In genomic region chr1:21437341-21437640, GRCh38 we compare ENCODE assay signal across 13 cellular contexts. TPM values are rescaled to one million over a fixed set of nuclear protein-coding genes. Genes with fewer than 3 reads are reported as not detected.
DNase-seq lines count a peak whose midpoint lies in the region; ATAC-seq, FAIRE-seq and TF ChIP-seq lines count a peak whose summit lies in the region.
"Had no signal": no experiment of that assay in that cellular context is flagged by ENCODE, and none has a peak within 500 bp of the region (broad histone marks: within the 10 kb centered on the region; RNA-seq: fewer than 3 reads in every experiment).

No MANE protein-coding gene starts in this region.

- peaks cover 6% of the 10 kb centered on the region for H3K36me3 Mint-ChIP-seq in MCF 10A (ENCODE audit: insufficient read depth, unreplicated experiment)
- no peaks in the 10 kb centered on the region for H3K36me3 Mint-ChIP-seq in activated naive CD8-positive, alpha-beta T cell treated with anti-CD3 and anti-CD28 coated beads, Interleukin-2, amount 10 ng/mL, durations not matched to agents 7 days and 5 days
- H3K36me3 Mint-ChIP-seq in stimulated activated effector memory CD8-positive, alpha-beta T cell treated with anti-CD3 and anti-CD28 coated beads, Interleukin-12 subunit alpha, Interleukin-12 subunit beta, amount 100 ng/mL, for 72 hours = no peaks in the 10 kb centered on the region

- no peaks in the 10 kb centered on the region for H3K9me3 ChIP-seq in breast epithelium
- H3K9me3 ChIP-seq in keratinocyte (ENCODE audit: control insufficient read depth, low read depth, low read length) = no peaks in the 10 kb centered on the region

- H3K27me3 ChIP-seq in breast epithelium (no peaks in the 10 kb centered on the region), keratinocyte (ENCODE audit: control insufficient read depth, extremely low read depth, insufficient read depth, low read length) (no peaks in the 10 kb centered on the region)

- intact Hi-C loops in breast epithelium (cut with DNase I; ENCODE audit: low total_unique reads) (no loop called here), MCF 10A (cut with micrococcal nuclease) (no loop called here)

- dilution Hi-C loops in keratinocyte (cut with MboI; ENCODE audit: extremely low pct_ligation_motif_present, low sequenced_read_pairs) = no loop called here

- no peak overlapping the region for H3K27ac Mint-ChIP-seq in MCF 10A (ENCODE audit: low read depth, unreplicated experiment)
- no peak overlapping the region for H3K27ac Mint-ChIP-seq in activated naive CD8-positive, alpha-beta T cell treated with anti-CD3 and anti-CD28 coated beads, Interleukin-2, amount 10 ng/mL, durations not matched to agents 7 days and 5 days
- no peak overlapping the region for H3K27ac Mint-ChIP-seq in stimulated activated effector memory CD8-positive, alpha-beta T cell treated with anti-CD3 and anti-CD28 coated beads, Interleukin-12 subunit alpha, Interleukin-12 subunit beta, amount 100 ng/mL, for 72 hours

- POLR2A ChIA-PET in MCF 10A (lab: Yijun Ruan, JAX) = no interaction called here
- POLR2A ChIA-PET in activated naive CD8-positive, alpha-beta T cell treated with anti-CD3 and anti-CD28 coated beads, Interleukin-2, amount 10 ng/mL, durations not matched to agents 7 days and 5 days (lab: Charles Lee) = no interaction called here

- no peak for ATAC-seq in activated naive CD8-positive, alpha-beta T cell treated with anti-CD3 and anti-CD28 coated beads, Interleukin-2, amount 10 ng/mL, durations not matched to agents 7 days and 5 days (ENCODE audit: low read depth)
- no peak for ATAC-seq in stimulated activated effector memory CD8-positive, alpha-beta T cell treated with anti-CD3 and anti-CD28 coated beads, Interleukin-12 subunit alpha, Interleukin-12 subunit beta, amount 100 ng/mL, for 72 hours
- no peak for ATAC-seq in GM21529 (IDR thresholded peaks at IDR 0.05; ENCODE audit: unreplicated experiment)

- H3K79me2 ChIP-seq in keratinocyte (ENCODE audit: control insufficient read depth, insufficient read depth, low read length) = peaks cover 7% of the 10 kb centered on the region

- H3K9me1 ChIP-seq in keratinocyte (ENCODE audit: control insufficient read depth, extremely low read depth, insufficient read depth, low read length) = no peaks in the 10 kb centered on the region

- in situ Hi-C loops in KBM-7 (cut with MboI; ENCODE audit: low pct_unique_long_range_greater_than_20kb, low sequenced_read_pairs) = no loop called here

- no peak overlapping the region for H3K4me3 Mint-ChIP-seq in MCF 10A (ENCODE audit: unreplicated experiment)
- H3K4me3 Mint-ChIP-seq in activated naive CD8-positive, alpha-beta T cell treated with anti-CD3 and anti-CD28 coated beads, Interleukin-2, amount 10 ng/mL, durations not matched to agents 7 days and 5 days = peak overlapping the region; percentile 28
- H3K4me3 Mint-ChIP-seq in stimulated activated effector memory CD8-positive, alpha-beta T cell treated with anti-CD3 and anti-CD28 coated beads, Interleukin-12 subunit alpha, Interleukin-12 subunit beta, amount 100 ng/mL, for 72 hours = peak overlapping the region; percentile 33

- no peak overlapping the region for H3K4me2 ChIP-seq in keratinocyte (ENCODE audit: control insufficient read depth, extremely low read depth, insufficient read depth, low read depth, low read length)
- H3K4me2 ChIP-seq: KMS-11 had no signal

- H4K20me1 ChIP-seq in keratinocyte (ENCODE audit: control insufficient read depth, extremely low read depth, insufficient read depth, low read length) = no peaks in the 10 kb centered on the region

- no peaks in the 10 kb centered on the region for H3K27me3 Mint-ChIP-seq in MCF 10A (ENCODE audit: insufficient read depth, unreplicated experiment)
- H3K27me3 Mint-ChIP-seq in activated naive CD8-positive, alpha-beta T cell treated with anti-CD3 and anti-CD28 coated beads, Interleukin-2, amount 10 ng/mL, durations not matched to agents 7 days and 5 days = peaks cover 45% of the 10 kb centered on the region

- peak overlapping the region in 2 of 3 donors; percentile 48 to 64 for H3K4me3 ChIP-seq in breast epithelium
- peak overlapping the region in 1 of 3 experiments; percentile 32 for H3K4me3 ChIP-seq in keratinocyte (ENCODE audit: control insufficient read depth in 2 of 3, extremely low read depth in 1 of 3, insufficient read depth in 2 of 3, low read depth in 1 of 3, low read length in 3 of 3)

- H3K9ac ChIP-seq in keratinocyte (ENCODE audit: control insufficient read depth, extremely low read depth, insufficient read depth, low read length) = peak overlapping the region; percentile 22
- H3K9ac ChIP-seq: KMS-11 had no signal

- H3K36me3 ChIP-seq in breast epithelium (no peaks in the 10 kb centered on the region), keratinocyte (ENCODE audit: control insufficient read depth in 2 of 2, extremely low read depth in 1 of 2, insufficient read depth in 2 of 2, low read length in 2 of 2) (no peaks in the 10 kb centered on the region)

- BruUV-seq in MCF 10A (replicated peaks; lab: Mats Ljungman, UMichigan) = no TSS peak

- H3K4me1 ChIP-seq in breast epithelium (no peaks in the 10 kb centered on the region), keratinocyte (ENCODE audit: control insufficient read depth, extremely low read depth, insufficient read depth, low read length) (peaks cover 2% of the 10 kb centered on the region)

- CTCF ChIA-PET in MCF 10A (lab: Yijun Ruan, JAX) = no interaction called here

- TF ChIP-seq CTCF in breast epithelium (IDR thresholded peaks at IDR 0.05) (no peak), MCF 10A (IDR thresholded peaks at IDR 0.05; ENCODE audit: unreplicated experiment) (no peak), keratinocyte (optimal IDR thresholded peaks at IDR 0.05 in 1 of 3, IDR thresholded peaks at IDR 0.05 in 1 of 3, conservative IDR thresholded peaks at IDR 0.05 in 1 of 3; ENCODE audit: extremely low read depth in 1 of 3, insufficient read depth in 2 of 3, low read length in 3 of 3) (no peak)

- H3K9me3 Mint-ChIP-seq in MCF 10A (ENCODE audit: unreplicated experiment) = no peaks in the 10 kb centered on the region
- H3K9me3 Mint-ChIP-seq in activated naive CD8-positive, alpha-beta T cell treated with anti-CD3 and anti-CD28 coated beads, Interleukin-2, amount 10 ng/mL, durations not matched to agents 7 days and 5 days = no peaks in the 10 kb centered on the region
- H3K9me3 Mint-ChIP-seq in stimulated activated effector memory CD8-positive, alpha-beta T cell treated with anti-CD3 and anti-CD28 coated beads, Interleukin-12 subunit alpha, Interleukin-12 subunit beta, amount 100 ng/mL, for 72 hours = no peaks in the 10 kb centered on the region

- no peak overlapping the region for H3K27ac ChIP-seq in breast epithelium
- no peak overlapping the region for H3K27ac ChIP-seq in keratinocyte (ENCODE audit: control insufficient read depth, insufficient read depth, low read length)
- H3K27ac ChIP-seq: KMS-11 had no signal

- peaks cover 4% of the 10 kb centered on the region for H3K4me1 Mint-ChIP-seq in MCF 10A (ENCODE audit: insufficient read depth, unreplicated experiment)
- peaks cover 12% of the 10 kb centered on the region for H3K4me1 Mint-ChIP-seq in activated naive CD8-positive, alpha-beta T cell treated with anti-CD3 and anti-CD28 coated beads, Interleukin-2, amount 10 ng/mL, durations not matched to agents 7 days and 5 days
- peaks cover 13% of the 10 kb centered on the region for H3K4me1 Mint-ChIP-seq in stimulated activated effector memory CD8-positive, alpha-beta T cell treated with anti-CD3 and anti-CD28 coated beads, Interleukin-12 subunit alpha, Interleukin-12 subunit beta, amount 100 ng/mL, for 72 hours

- no peak for TF ChIP-seq POLR2A in breast epithelium (IDR thresholded peaks at IDR 0.05)

- H2AFZ ChIP-seq in keratinocyte (ENCODE audit: control insufficient read depth, low read length) = peak overlapping the region; percentile 69

- DNase-seq in breast epithelium (ENCODE audit: low spot score in 2 of 2) (no peak), MCF 10A (ENCODE audit: unreplicated experiment) (no peak), keratinocyte (ENCODE audit: low read depth, low spot score) (no peak), KBM-7 (no peak), CD1c-positive myeloid dendritic cell (ENCODE audit: extremely low spot score) (no peak)
- DNase-seq in activated naive CD8-positive, alpha-beta T cell treated with anti-CD3 and anti-CD28 coated beads, Interleukin-2, amount 10 ng/mL, durations not matched to agents 7 days and 5 days = no peak
- DNase-seq in stimulated activated effector memory CD8-positive, alpha-beta T cell treated with anti-CD3 and anti-CD28 coated beads, Interleukin-12 subunit alpha, Interleukin-12 subunit beta, amount 100 ng/mL, for 72 hours (ENCODE audit: low spot score in 2 of 2) = no peak
- DNase-seq: DMS79, hippocampal formation, NCI-H1694 treated with DMSO at 0.1 percent for 48 hours, SHP77 treated with DMSO at 0.1 percent for 48 hours had no signal

- FAIRE-seq in keratinocyte (lab: Jason Lieb, UNC) = no peak

RNA-seq across cellular contexts. Expression of gene NBPF3, which starts 2.6 kb away (rescaled TPM):
- total RNA-seq in breast epithelium = 10 to 100 TPM; 13.8 to 22.3 (median 20.6) TPM
- 5.5 and 6.5 TPM in 2 replicates for total RNA-seq in MCF 10A (2022)
- 10 to 100 TPM in 1 of 2 experiments, 1 to 10 TPM in 1; 8.5 to 12.3 TPM for total RNA-seq in activated naive CD8-positive, alpha-beta T cell treated with anti-CD3 and anti-CD28 coated beads, Interleukin-2, amount 10 ng/mL, durations not matched to agents 7 days and 5 days
- polyA plus RNA-seq in keratinocyte = 6.0 to 8.0 TPM (median 6.8 TPM) in 3 replicates
- 2.5 TPM for polyA plus RNA-seq in keratinocyte (2011; ENCODE audit: low read depth)
- polyA plus RNA-seq in keratinocyte (2011; cell fraction: cytosol; rRNA removed) = 4.1 and 5.0 TPM in 2 replicates
- polyA plus RNA-seq in keratinocyte (2011; cell fraction: nucleus; rRNA removed) = 11.7 and 12.5 TPM in 2 replicates
- polyA plus RNA-seq in keratinocyte (2012; ENCODE audit: low replicate concordance) = 3.9 and 6.0 TPM in 2 replicates
- 4.1 to 14.7 TPM (median 10.2 TPM) in 3 replicates for polyA minus RNA-seq in keratinocyte
- 2.9 TPM for polyA minus RNA-seq in keratinocyte (2011; cell fraction: cytosol; rRNA and poly(A)+ RNA removed)
- 4.2 and 8.7 TPM in 2 replicates for polyA minus RNA-seq in keratinocyte (2011; cell fraction: nucleus; rRNA and poly(A)+ RNA removed)
